In the genomic region with DNA sequence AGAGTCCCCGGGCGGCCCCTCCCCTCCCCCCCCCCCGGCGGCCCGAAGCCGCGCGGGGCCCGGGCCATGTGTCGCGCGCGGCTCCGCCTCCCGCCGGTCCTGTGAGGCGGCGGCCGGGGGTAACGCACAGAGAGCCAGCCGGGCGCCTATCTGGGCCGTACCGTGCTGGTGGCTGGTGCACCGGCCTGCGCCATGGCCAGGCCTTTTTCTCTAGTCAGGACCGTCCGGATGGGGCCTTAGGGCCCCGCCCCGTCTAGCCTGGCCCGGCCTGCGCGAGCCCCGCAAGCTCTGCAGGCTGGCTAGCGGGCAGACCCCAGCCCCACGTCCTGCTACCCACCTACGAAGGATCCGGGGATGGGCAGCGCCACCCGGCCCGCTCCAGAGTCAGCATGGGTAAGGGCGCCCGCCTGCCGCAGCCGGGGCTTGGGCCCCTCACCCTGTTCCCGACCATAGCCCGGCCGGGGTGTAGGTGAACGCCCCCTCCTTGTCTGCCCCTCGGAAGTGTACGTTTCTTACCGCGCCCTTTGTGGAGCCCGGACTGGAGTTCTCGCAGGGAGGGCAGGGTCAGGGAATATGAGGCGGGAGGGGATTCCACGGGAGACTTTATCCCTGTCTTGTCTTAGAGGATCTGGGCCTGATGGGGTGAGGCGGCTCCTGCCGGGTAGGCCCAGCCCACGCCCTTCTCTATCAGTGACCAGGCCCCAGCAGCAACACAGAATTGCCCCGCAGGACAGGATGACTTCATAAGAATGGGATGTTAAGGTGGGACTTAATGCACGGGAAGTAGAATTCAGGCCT, we compare ENCODE assay signal across 8 cellular contexts. TPM values are rescaled to one million over a fixed set of nuclear protein-coding genes. Genes with fewer than 3 reads are reported as not detected.
DNase-seq lines count a peak whose midpoint lies in the region; TF ChIP-seq lines count a peak whose summit lies in the region.

A gene with protein sequence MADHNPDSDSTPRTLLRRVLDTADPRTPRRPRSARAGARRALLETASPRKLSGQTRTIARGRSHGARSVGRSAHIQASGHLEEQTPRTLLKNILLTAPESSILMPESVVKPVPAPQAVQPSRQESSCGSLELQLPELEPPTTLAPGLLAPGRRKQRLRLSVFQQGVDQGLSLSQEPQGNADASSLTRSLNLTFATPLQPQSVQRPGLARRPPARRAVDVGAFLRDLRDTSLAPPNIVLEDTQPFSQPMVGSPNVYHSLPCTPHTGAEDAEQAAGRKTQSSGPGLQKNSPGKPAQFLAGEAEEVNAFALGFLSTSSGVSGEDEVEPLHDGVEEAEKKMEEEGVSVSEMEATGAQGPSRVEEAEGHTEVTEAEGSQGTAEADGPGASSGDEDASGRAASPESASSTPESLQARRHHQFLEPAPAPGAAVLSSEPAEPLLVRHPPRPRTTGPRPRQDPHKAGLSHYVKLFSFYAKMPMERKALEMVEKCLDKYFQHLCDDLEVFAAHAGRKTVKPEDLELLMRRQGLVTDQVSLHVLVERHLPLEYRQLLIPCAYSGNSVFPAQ (minus strand): TSS at position 630 of the 798 bp plus-strand sequence. CDS start 13,834 bp downstream, outside the sequence.

- peak; percentile 23 for DNase-seq in activated naive CD4-positive, alpha-beta T cell treated with Interleukin-2 at 50 U/mL for 16 hours
- DNase-seq in activated naive CD4-positive, alpha-beta T cell treated with anti-CD3 and anti-CD28 coated beads, Interleukin-2, amount 50 U/mL, for 16 hours, result no peak
- DNase-seq in HFF-Myc (ENCODE audit: extremely low read depth, low read depth), result no peak
- DNase-seq in MG63, result peak; percentile 53
- peak; percentile 38 for DNase-seq in glutamatergic neuron
- peak; percentile 98 for DNase-seq in osteoblast (ENCODE audit: insufficient read length, low spot score, missing footprints)
- DNase-seq in DMS79 (lab: John Stamatoyannopoulos, UW), result no peak

- peaks cover 12% of the 10 kb centered on the region for H3K36me3 ChIP-seq in MG63
- peaks cover 7% of the 10 kb centered on the region for H3K36me3 ChIP-seq in osteoblast (ENCODE audit: insufficient read depth, low read length)

- no peaks in the 10 kb centered on the region for H3K36me3 Mint-ChIP-seq in activated naive CD4-positive, alpha-beta T cell treated with anti-CD3 and anti-CD28 coated beads, Interleukin-2, amount 50 U/mL, for 24 hours
- H3K36me3 Mint-ChIP-seq in glutamatergic neuron (ENCODE audit: unreplicated experiment), result no peaks in the 10 kb centered on the region

- peak within 1 kb of the TSS; percentile 86 for H3K27ac ChIP-seq in osteoblast (ENCODE audit: low read depth, low read length)

- peaks cover 44% of the 10 kb centered on the region for H3K4me1 Mint-ChIP-seq in activated naive CD4-positive, alpha-beta T cell treated with anti-CD3 and anti-CD28 coated beads, Interleukin-2, amount 50 U/mL, for 24 hours
- peaks cover 32% of the 10 kb centered on the region for H3K4me1 Mint-ChIP-seq in glutamatergic neuron (ENCODE audit: low read depth, unreplicated experiment)

- H3K4me3 Mint-ChIP-seq in activated naive CD4-positive, alpha-beta T cell treated with anti-CD3 and anti-CD28 coated beads, Interleukin-2, amount 50 U/mL, for 24 hours, result peak within 1 kb of the TSS; percentile 94
- peak within 1 kb of the TSS; percentile 97 for H3K4me3 Mint-ChIP-seq in glutamatergic neuron (ENCODE audit: unreplicated experiment)

- H3K4me3 ChIP-seq in HFF-Myc (replicated peaks; ENCODE audit: low read depth, low read length) (peak within 1 kb of the TSS; percentile 99), MG63 (peak within 1 kb of the TSS; percentile 78), osteoblast (ENCODE audit: insufficient read depth, low read length) (peak within 1 kb of the TSS; percentile 98)

- H3K9me3 ChIP-seq in MG63 (no peaks in the 10 kb centered on the region), osteoblast (ENCODE audit: low read depth, low read length) (no peaks in the 10 kb centered on the region)

- peaks cover 40% of the 10 kb centered on the region for H3K4me1 ChIP-seq in osteoblast (ENCODE audit: insufficient read depth, low read length)

- no peaks in the 10 kb centered on the region for H3K9me3 Mint-ChIP-seq in activated naive CD4-positive, alpha-beta T cell treated with anti-CD3 and anti-CD28 coated beads, Interleukin-2, amount 50 U/mL, for 24 hours
- peaks cover 15% of the 10 kb centered on the region for H3K9me3 Mint-ChIP-seq in glutamatergic neuron (ENCODE audit: unreplicated experiment)

- H2AFZ ChIP-seq in osteoblast (ENCODE audit: low read length), result peak within 1 kb of the TSS; percentile 82

- peak within 1 kb of the TSS; percentile 94 for H3K27ac Mint-ChIP-seq in activated naive CD4-positive, alpha-beta T cell treated with anti-CD3 and anti-CD28 coated beads, Interleukin-2, amount 50 U/mL, for 24 hours
- H3K27ac Mint-ChIP-seq in glutamatergic neuron (ENCODE audit: unreplicated experiment), result peak within 1 kb of the TSS; percentile 96

- no peaks in the 10 kb centered on the region for H3K27me3 ChIP-seq in MG63
- no peaks in the 10 kb centered on the region for H3K27me3 ChIP-seq in osteoblast (ENCODE audit: insufficient read depth, low read length)

- TF ChIP-seq CTCF in HFF-Myc (IDR thresholded peaks at IDR 0.05; ENCODE audit: low read depth, low read length, missing control alignments), result no peak
- no peak for TF ChIP-seq CTCF in glutamatergic neuron (IDR thresholded peaks at IDR 0.05; ENCODE audit: partially characterized antibody, unreplicated experiment)
- TF ChIP-seq CTCF in osteoblast (IDR thresholded peaks at IDR 0.05; ENCODE audit: extremely low read depth, low read depth, low read length), result no peak

- H3K79me2 ChIP-seq in osteoblast (ENCODE audit: insufficient read depth, low read length), result peaks cover 86% of the 10 kb centered on the region

- peak within 1 kb of the TSS; percentile 96 for H3K4me2 ChIP-seq in osteoblast (ENCODE audit: insufficient read depth, low read length)

- no peaks in the 10 kb centered on the region for H3K27me3 Mint-ChIP-seq in activated naive CD4-positive, alpha-beta T cell treated with anti-CD3 and anti-CD28 coated beads, Interleukin-2, amount 50 U/mL, for 24 hours
- H3K27me3 Mint-ChIP-seq in glutamatergic neuron (ENCODE audit: unreplicated experiment), result no peaks in the 10 kb centered on the region

- peaks cover 29% of the 10 kb centered on the region for H4K20me1 ChIP-seq in osteoblast (ENCODE audit: insufficient read depth, low read length)

RNA-seq across cellular contexts. Expression of the gene that starts here (rescaled TPM):
- 20.4 and 27.4 TPM in 2 replicates for total RNA-seq in MG63 (2014; rRNA removed; shearing (Covaris generic); ENCODE audit: low replicate concordance)
- total RNA-seq in glutamatergic neuron (ENCODE audit: unreplicated experiment) (153 TPM), osteoblast (24.2 and 25.6 TPM in 2 replicates)

Comparison
In these comparisons a context has a peak if more than half of its experiments do, and no peak if none do; other contexts are left out.
1. DNase-seq: peak in activated naive CD4-positive, alpha-beta T cell treated with Interleukin-2 at 50 U/mL for 16 hours (single experiment), MG63 (single experiment), glutamatergic neuron (single experiment) and osteoblast (single experiment); none in activated naive CD4-positive, alpha-beta T cell treated with anti-CD3 and anti-CD28 coated beads, Interleukin-2, amount 50 U/mL, for 16 hours (single experiment), HFF-Myc (single experiment) and DMS79 (single experiment).
2. Peak in every context shown above with its lines, with median percentiles within 50 percentile points of each other: H3K4me3 ChIP-seq.